Comparison of ENCODE assay signal across 11 cellular contexts in genomic region chr15:48872632-48873031, GRCh38.
"Had no signal": no experiment of that assay in that cellular context is flagged by ENCODE, and none has a peak within 500 bp of the region (broad histone marks: within the 10 kb centered on the region; RNA-seq: fewer than 3 reads in every experiment).

No MANE protein-coding gene starts in this region.

- H3K9me3 Mint-ChIP-seq: GM23338, H9, HFFc6 had no signal

- H3K9me3 ChIP-seq: HAP-1 had no signal

- H3K27ac ChIP-seq: GM23248 had no signal

- H3K36me3 ChIP-seq: HAP-1 had no signal

- H2AFZ ChIP-seq: GM23248 had no signal

- H3K9ac ChIP-seq: GM23248 had no signal

- H3K4me1 Mint-ChIP-seq: GM23338 had no signal

- H3K4me2 ChIP-seq: GM23338 had no signal

- H3K4me3 Mint-ChIP-seq: GM23338, H9, HFFc6 had no signal

- FAIRE-seq: H1, H54 had no signal

- H3K27ac Mint-ChIP-seq: GM23338, H9, HFFc6 had no signal

- H3K4me3 ChIP-seq: GM23248, GM23338, HAP-1 had no signal

- DNase-seq: GM23248, GOT3, H7, H9, HCEC 1CT, HFFc6 had no signal

- ATAC-seq: GM23338, HCT116 had no signal
